8 cellular contexts compared by ENCODE assay signal in the genomic region with DNA sequence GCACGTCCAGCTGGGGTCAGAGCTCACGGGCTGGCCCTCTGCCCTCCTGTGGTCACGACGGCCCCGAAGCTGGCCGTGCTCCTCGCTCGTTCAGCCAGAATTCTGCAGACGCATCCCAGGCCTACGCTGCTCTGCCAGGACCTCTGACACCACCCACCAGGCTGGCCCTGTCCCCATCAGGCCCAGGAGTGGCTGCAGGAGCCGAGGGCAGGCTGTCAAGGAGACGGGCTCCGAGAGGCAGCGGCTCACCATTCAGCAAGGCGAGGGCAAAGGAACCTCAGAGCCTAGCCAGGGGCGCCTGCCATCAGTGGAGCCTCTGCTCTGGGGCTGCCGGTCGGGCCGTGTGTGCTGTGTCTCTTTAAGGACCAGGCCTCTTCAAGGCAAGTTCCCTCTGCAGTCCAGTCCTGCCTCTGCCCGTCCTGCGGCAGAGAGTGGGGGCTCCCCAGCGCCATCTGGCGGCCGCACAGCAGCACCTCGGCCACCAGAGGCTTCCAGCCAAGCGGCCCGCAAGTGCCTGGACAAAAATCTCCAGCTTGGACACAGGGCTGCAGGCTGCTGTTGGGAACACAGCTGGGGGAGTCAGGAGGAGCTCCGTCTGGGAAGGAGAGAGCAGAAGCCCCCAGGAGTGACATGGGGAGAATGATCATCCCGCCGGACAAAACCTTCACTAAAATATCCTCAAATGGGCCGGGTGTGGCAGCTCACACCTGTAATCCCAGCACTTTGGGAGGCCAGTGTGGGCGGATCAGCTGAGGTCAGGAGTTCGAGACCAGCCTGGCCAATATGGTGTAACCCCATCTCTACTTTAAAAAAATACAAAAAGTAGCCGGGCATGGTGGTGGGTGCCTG. TPM values are rescaled to one million over a fixed set of nuclear protein-coding genes. Genes with fewer than 3 reads are reported as not detected.
DNase-seq lines count a peak whose midpoint lies in the region; ATAC-seq, FAIRE-seq and TF ChIP-seq lines count a peak whose summit lies in the region.

No MANE protein-coding gene starts in this region.

- peak overlapping the region; percentile 15; the same call in 2 of the 3 replicates for H3K4me2 ChIP-seq in A549

- peak; percentile 90 to 98 for ATAC-seq in A549
- ATAC-seq in GM18907 (IDR thresholded peaks at IDR 0.05; ENCODE audit: unreplicated experiment) = peak; percentile 36
- ATAC-seq in GM21528 (IDR thresholded peaks at IDR 0.05; ENCODE audit: low FRiP score, unreplicated experiment) = no peak

- WGBS in A549 (ENCODE audit: missing lambda C conversion rate) = 28% methylated on average over 29 of the region's 34 CpGs
- 20 to 25% methylated on average over 29 to 33 of the region's 34 CpGs for WGBS in lower leg skin, 2 donors

- no peaks in the 10 kb centered on the region for H3K9me3 ChIP-seq in A549

- peak overlapping the region in 1 of 2 experiments; percentile 61; a peak in 3 of 6 replicates for H3K27ac ChIP-seq in A549

- FAIRE-seq in A549 (lab: Jason Lieb, UNC) = peak; percentile 84

- DNase-seq in A549 (ENCODE audit: low read depth in 1 of 2, low spot score in 1 of 2) (peak; percentile 92 to 95), NCI-H526 treated with DMSO at 0.1 percent for 48 hours (lab: John Stamatoyannopoulos, UW) (peak; percentile 5), ecto neural progenitor cell (ENCODE audit: low spot score) (peak; percentile 94), lower leg skin (ENCODE audit: low spot score in 2 of 2) (peak; percentile 71 to 95)
- peak; percentile 77 to 80 for DNase-seq in activated CD4-positive, alpha-beta T cell treated with anti-CD3 and anti-CD28 coated beads, Interleukin-2, amount 50 U/mL, for 48 hours
- DNase-seq in stimulated activated CD4-positive, alpha-beta T cell treated with anti-CD3 and anti-CD28 coated beads, TNF-alpha, amount 100 ng/mL, for 1 hour (ENCODE audit: low read depth in 3 of 3, low spot score in 1 of 3) = peak; percentile 49 to 69 (median 60)

- POLR2A ChIA-PET in A549 (lab: Yijun Ruan, JAX) = interaction anchor here (1.2 kb wide), 1 partner anchor 49 kb away, joined by 3 read pairs; no protein-coding TSS in a partner anchor

- CTCF ChIA-PET in A549 (lab: Yijun Ruan, JAX) = interaction anchor here (0.6 to 15.7 kb wide), 47 partner anchors 10 to 859 kb away, joined by 3 to 324 read pairs (median 5); no protein-coding TSS in a partner anchor

- peaks cover 4% of the 10 kb centered on the region; the same call in 1 of the 3 replicates for H3K4me1 ChIP-seq in A549

- TF ChIP-seq EP300 in A549 (IDR thresholded peaks at IDR 0.05) = no peak

- peak; percentile 79 to 85 for TF ChIP-seq RAD21 in A549 (conservative IDR thresholded peaks at IDR 0.05 in 1 of 2, IDR thresholded peaks at IDR 0.05 in 1 of 2)

- TF ChIP-seq CTCF in A549 (IDR thresholded peaks at IDR 0.05) (peak; percentile 97), lower leg skin (IDR thresholded peaks at IDR 0.05) (peak in 2 of 3 donors; percentile 92 to 97)

- no peak overlapping the region for H3K4me3 ChIP-seq in A549
- H3K4me3 ChIP-seq in lower leg skin (ENCODE audit: low read depth, poor library complexity, severe bottlenecking) = no peak overlapping the region

- intact Hi-C loops in lower leg skin (cut with DNase I; ENCODE audit: low total_unique reads) = no loop called here

- TF ChIP-seq POLR2A in A549 (IDR thresholded peaks at IDR 0.05; ENCODE audit: low read length) = no peak
- no peak for TF ChIP-seq POLR2A in lower leg skin (IDR thresholded peaks at IDR 0.05)

TF ChIP-seq in A549, 52 proteins besides CTCF, POLR2A, EP300 and RAD21:
- TF ChIP-seq JUNB (IDR thresholded peaks at IDR 0.05) (no peak), CBX8 (IDR thresholded peaks at IDR 0.05) (no peak), SMC3 (IDR thresholded peaks at IDR 0.05) (peak; percentile 98), FOSB (CRISPR knock-in tag; IDR thresholded peaks at IDR 0.05) (no peak), CHD4 (IDR thresholded peaks at IDR 0.05; ENCODE audit: borderline replicate concordance) (no peak), HOXB13 (CRISPR knock-in tag; IDR thresholded peaks at IDR 0.05; ENCODE audit: low read depth) (no peak), SREBF2 (IDR thresholded peaks at IDR 0.05) (no peak), ZNF302 (CRISPR knock-in tag; IDR thresholded peaks at IDR 0.05) (no peak), ZC3H11A (IDR thresholded peaks at IDR 0.05) (no peak), GATA3 (IDR thresholded peaks at IDR 0.05; ENCODE audit: borderline replicate concordance) (no peak), POLR2AphosphoS2 (conservative IDR thresholded peaks at IDR 0.05; ENCODE audit: low read length) (no peak), EHF (CRISPR knock-in tag; IDR thresholded peaks at IDR 0.05) (no peak), BHLHE40 (IDR thresholded peaks at IDR 0.05; ENCODE audit: low read depth, low read length) (no peak)
- TF ChIP-seq, protein P1, sequence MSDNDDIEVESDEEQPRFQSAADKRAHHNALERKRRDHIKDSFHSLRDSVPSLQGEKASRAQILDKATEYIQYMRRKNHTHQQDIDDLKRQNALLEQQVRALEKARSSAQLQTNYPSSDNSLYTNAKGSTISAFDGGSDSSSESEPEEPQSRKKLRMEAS (IDR thresholded peaks at IDR 0.05) = 0 out of 2 replicates have a peak, but pooled peaks have one; percentile 33

RNA-seq across cellular contexts. Expression of a gene that starts 7.4 kb away (rescaled TPM):
- 62.5 and 70.9 TPM in 2 replicates for polyA plus RNA-seq in A549 (2011; rRNA removed)
- 128 and 131 TPM in 2 replicates for polyA plus RNA-seq in A549 (2012; cell fraction: cytosol; rRNA removed)
- polyA plus RNA-seq in A549 (2012; cell fraction: nucleus; rRNA removed) = 168 and 237 TPM in 2 replicates
- polyA plus RNA-seq in A549 (2017; fragmentation: RNase III; extraction: RNeasy Plus Mini Kit Qiagen cat#74134 plus additional on column Dnase treatment) = 68.8 to 78.0 TPM (median 73.8 TPM) in 3 replicates
- 103 and 133 TPM in 2 replicates for polyA minus RNA-seq in A549 (2011; rRNA and poly(A)+ RNA removed)
- total RNA-seq in lower leg skin = 10 to 100 TPM; 60.9 to 98.8 (median 88.3) TPM

Comparison
In these comparisons a context has a peak if more than half of its experiments do, and no peak if none do; other contexts are left out.
1. DNase-seq: peak in every context shown above with its lines; median percentile 94 in ecto neural progenitor cell; 94 in A549; 83 in lower leg skin; 78 in activated CD4-positive, alpha-beta T cell treated with anti-CD3 and anti-CD28 coated beads, Interleukin-2, amount 50 U/mL, for 48 hours; 60 in stimulated activated CD4-positive, alpha-beta T cell treated with anti-CD3 and anti-CD28 coated beads, TNF-alpha, amount 100 ng/mL, for 1 hour; 5 in NCI-H526 treated with DMSO at 0.1 percent for 48 hours.